In genomic region chr17:72444517-72445054, GRCh38 we compare ENCODE assay signal across 1 cellular context.
TF ChIP-seq lines count a peak whose summit lies in the region.

No MANE protein-coding gene starts in this region.

TF ChIP-seq in HepG2, 621 proteins besides CTCF, POLR2A, EP300 and RAD21 (continued from another document and continues in another):
- 0 out of 2 replicates have a peak, but pooled peaks have one; percentile 10 for TF ChIP-seq ZBTB33 (CRISPR knock-in tag; IDR thresholded peaks at IDR 0.05)
- TF ChIP-seq ZNF484 (CRISPR knock-in tag; IDR thresholded peaks at IDR 0.05; ENCODE audit: borderline replicate concordance, low read depth), result no peak
- no peak for TF ChIP-seq ELK4 (CRISPR knock-in tag; IDR thresholded peaks at IDR 0.05; ENCODE audit: borderline replicate concordance)
- no peak for TF ChIP-seq ESRRA (CRISPR knock-in tag; IDR thresholded peaks at IDR 0.05; ENCODE audit: low read depth)
- TF ChIP-seq TBX3 (IDR thresholded peaks at IDR 0.05; ENCODE audit: borderline replicate concordance), result no peak
- no peak for TF ChIP-seq CCDC6 (CRISPR knock-in tag; IDR thresholded peaks at IDR 0.05)
- TF ChIP-seq ZNF564 (CRISPR knock-in tag; IDR thresholded peaks at IDR 0.05), result 0 out of 2 replicates have a peak, but pooled peaks have one; percentile 72
- TF ChIP-seq ZNF710 (CRISPR knock-in tag; IDR thresholded peaks at IDR 0.05; ENCODE audit: borderline replicate concordance), result peak; percentile 58; the same call in 1 of the 2 replicates
- no peak for TF ChIP-seq RARA (CRISPR knock-in tag; IDR thresholded peaks at IDR 0.05)
- no peak for TF ChIP-seq STAG1 (CRISPR knock-in tag; IDR thresholded peaks at IDR 0.05)
- no peak for TF ChIP-seq ZSCAN29 (CRISPR knock-in tag; conservative IDR thresholded peaks at IDR 0.05)
- no peak; the same call in 1 of the 2 replicates for TF ChIP-seq KLF15 (CRISPR knock-in tag; IDR thresholded peaks at IDR 0.05; ENCODE audit: borderline replicate concordance)
- TF ChIP-seq HNRNPLL (IDR thresholded peaks at IDR 0.05; ENCODE audit: low read depth, low read length, poor library complexity, severe bottlenecking), result no peak
- 0 out of 2 replicates have a peak, but pooled peaks have one; percentile 42 for TF ChIP-seq ZNF704 (CRISPR knock-in tag; IDR thresholded peaks at IDR 0.05; ENCODE audit: borderline replicate concordance)
- no peak for TF ChIP-seq ZBED4 (CRISPR knock-in tag; IDR thresholded peaks at IDR 0.05; ENCODE audit: borderline replicate concordance)
- 0 out of 2 replicates have a peak, but pooled peaks have one; percentile 72 for TF ChIP-seq ZNF230 (CRISPR knock-in tag; IDR thresholded peaks at IDR 0.05)
- TF ChIP-seq TAF1 (CRISPR knock-in tag; IDR thresholded peaks at IDR 0.05), result peak; percentile 16; the same call in 1 of the 2 replicates
- no peak for TF ChIP-seq JUNB (CRISPR knock-in tag; IDR thresholded peaks at IDR 0.05; ENCODE audit: borderline replicate concordance)
- TF ChIP-seq SETDB1 (CRISPR knock-in tag; IDR thresholded peaks at IDR 0.05; ENCODE audit: borderline replicate concordance), result no peak
- TF ChIP-seq NFE2L2 (IDR thresholded peaks at IDR 0.05; ENCODE audit: low read length), result no peak
- TF ChIP-seq ZNF12 (CRISPR knock-in tag; IDR thresholded peaks at IDR 0.05), result no peak; the same call in 1 of the 2 replicates
- TF ChIP-seq ZBTB37 (CRISPR knock-in tag; IDR thresholded peaks at IDR 0.05), result no peak
- no peak for TF ChIP-seq NFYB (CRISPR knock-in tag; IDR thresholded peaks at IDR 0.05)
- no peak for TF ChIP-seq NPAS2 (CRISPR knock-in tag; IDR thresholded peaks at IDR 0.05; ENCODE audit: borderline replicate concordance)
- TF ChIP-seq MEIS2 (CRISPR knock-in tag; IDR thresholded peaks at IDR 0.05), result no peak; the same call in 1 of the 2 replicates
- no peak for TF ChIP-seq ZNF414 (CRISPR knock-in tag; IDR thresholded peaks at IDR 0.05)
- no peak for TF ChIP-seq NR3C1 (CRISPR knock-in tag; IDR thresholded peaks at IDR 0.05)
- TF ChIP-seq HOXA9 (CRISPR knock-in tag; IDR thresholded peaks at IDR 0.05; ENCODE audit: borderline replicate concordance), result no peak
- TF ChIP-seq SALL2 (CRISPR knock-in tag; IDR thresholded peaks at IDR 0.05), result no peak; the same call in 1 of the 2 replicates
- TF ChIP-seq ZNF142 (CRISPR knock-in tag; IDR thresholded peaks at IDR 0.05), result no peak
- no peak for TF ChIP-seq SNRNP70 (IDR thresholded peaks at IDR 0.05; ENCODE audit: low read depth, low read length)
- no peak for TF ChIP-seq REST (IDR thresholded peaks at IDR 0.05; ENCODE audit: borderline replicate concordance in 1 of 2, low read depth in 1 of 2, low read length in 2 of 2)
- no peak for TF ChIP-seq NR1H2 (CRISPR knock-in tag; IDR thresholded peaks at IDR 0.05; ENCODE audit: borderline replicate concordance, low read depth)
- no peak for TF ChIP-seq ZNF563 (CRISPR knock-in tag; IDR thresholded peaks at IDR 0.05)
